In genomic region chr11:47342854-47343253, GRCh38 we compare ENCODE assay signal across 29 cellular contexts. TPM values are rescaled to one million over a fixed set of nuclear protein-coding genes. Genes with fewer than 3 reads are reported as not detected.
"Had no signal": no experiment of that assay in that cellular context is flagged by ENCODE, and none has a peak within 500 bp of the region (broad histone marks: within the 10 kb centered on the region; RNA-seq: fewer than 3 reads in every experiment).

No MANE protein-coding gene starts in this region.

- H3K4me3 Mint-ChIP-seq: activated CD4-positive, alpha-beta T cell treated with anti-CD3 and anti-CD28 coated beads, Interleukin-2, amount 10 ng/mL, durations not matched to agents 24 days and 14 days; activated CD8-positive, alpha-beta T cell treated with anti-CD3 and anti-CD28 coated beads for 36 hours; activated naive CD8-positive, alpha-beta T cell treated with anti-CD3 and anti-CD28 coated beads for 36 hours; activated T-cell treated with anti-CD3 and anti-CD28 coated beads, Interleukin-2, amount 50 U/mL, for 72 hours; activated T-helper 17 cell treated with anti-CD3 and anti-CD28 coated beads, Interleukin-2, amount 50 U/mL, for 72 hours had no signal

- DNase-seq: activated CD4-positive, alpha-beta T cell treated with anti-CD3 and anti-CD28 coated beads, Interleukin-2, amount 10 ng/mL, durations not matched to agents 24 days and 14 days; activated CD4-positive, alpha-beta T cell treated with anti-CD3 and anti-CD28 coated beads, Interleukin-2, amount 50 U/mL, for 4 hours; activated CD8-positive, alpha-beta T cell treated with anti-CD3 and anti-CD28 coated beads for 36 hours; activated effector memory CD4-positive, alpha-beta T cell treated with anti-CD3 and anti-CD28 coated beads, Interleukin-2, amount 50 U/mL, for 16 hours; activated naive CD4-positive, alpha-beta T cell; activated naive CD4-positive, alpha-beta T cell treated with anti-CD3 and anti-CD28 coated beads, Interleukin-2, amount 50 U/mL, for 16 hours; activated naive CD8-positive, alpha-beta T cell treated with anti-CD3 and anti-CD28 coated beads for 36 hours; activated T-cell treated with anti-CD3 and anti-CD28 coated beads, Interleukin-2, amount 50 U/mL, for 1 hour; activated T-cell treated with anti-CD3 and anti-CD28 coated beads, Interleukin-2, amount 50 U/mL, for 72 hours; amniotic stem cell; brain microvascular endothelial cell; NCI-H1092 treated with DMSO at 0.1 percent for 48 hours; NCI-H1417; NCI-H1930; NCI-H2081 treated with DMSO at 0.1 percent for 48 hours; NCI-H226; NCI-H524 treated with DMSO at 0.1 percent for 48 hours; SJCRH30; T1000 had no signal

- H3K27ac ChIP-seq: brain microvascular endothelial cell, SJCRH30, SK-N-MC had no signal

- H3K27ac Mint-ChIP-seq: activated CD4-positive, alpha-beta T cell treated with anti-CD3 and anti-CD28 coated beads, Interleukin-2, amount 10 ng/mL, durations not matched to agents 24 days and 14 days; activated CD8-positive, alpha-beta T cell treated with anti-CD3 and anti-CD28 coated beads for 36 hours; activated naive CD8-positive, alpha-beta T cell treated with anti-CD3 and anti-CD28 coated beads for 36 hours; activated T-cell treated with anti-CD3 and anti-CD28 coated beads, Interleukin-2, amount 50 U/mL, for 72 hours; activated T-helper 17 cell treated with anti-CD3 and anti-CD28 coated beads, Interleukin-2, amount 50 U/mL, for 72 hours had no signal

- H3K4me3 ChIP-seq: K562, SJCRH30, SK-N-MC had no signal

- H3K36me3 Mint-ChIP-seq: activated naive CD8-positive, alpha-beta T cell treated with anti-CD3 and anti-CD28 coated beads for 36 hours had no signal

- H3K27me3 Mint-ChIP-seq: activated CD4-positive, alpha-beta T cell treated with anti-CD3 and anti-CD28 coated beads, Interleukin-2, amount 10 ng/mL, durations not matched to agents 24 days and 14 days; activated CD8-positive, alpha-beta T cell treated with anti-CD3 and anti-CD28 coated beads for 36 hours; activated naive CD8-positive, alpha-beta T cell treated with anti-CD3 and anti-CD28 coated beads for 36 hours; activated T-helper 17 cell treated with anti-CD3 and anti-CD28 coated beads, Interleukin-2, amount 50 U/mL, for 72 hours had no signal

- H3K9me3 ChIP-seq: SJCRH30 had no signal

- H3K4me1 ChIP-seq: SJCRH30 had no signal

- FAIRE-seq: K562 had no signal

- ATAC-seq: activated CD8-positive, alpha-beta T cell treated with anti-CD3 and anti-CD28 coated beads for 36 hours; activated T-cell treated with anti-CD3 and anti-CD28 coated beads, Interleukin-2, amount 50 U/mL, for 72 hours; activated T-helper 17 cell treated with anti-CD3 and anti-CD28 coated beads, Interleukin-2, amount 50 U/mL, for 72 hours; K562; Panc1 had no signal

- H3K36me3 ChIP-seq: brain microvascular endothelial cell, SJCRH30 had no signal

- H3K9me3 Mint-ChIP-seq: activated CD4-positive, alpha-beta T cell treated with anti-CD3 and anti-CD28 coated beads, Interleukin-2, amount 10 ng/mL, durations not matched to agents 24 days and 14 days; activated CD8-positive, alpha-beta T cell treated with anti-CD3 and anti-CD28 coated beads for 36 hours; activated naive CD8-positive, alpha-beta T cell treated with anti-CD3 and anti-CD28 coated beads for 36 hours; activated T-cell treated with anti-CD3 and anti-CD28 coated beads, Interleukin-2, amount 50 U/mL, for 72 hours; activated T-helper 17 cell treated with anti-CD3 and anti-CD28 coated beads, Interleukin-2, amount 50 U/mL, for 72 hours had no signal

- H3K4me1 Mint-ChIP-seq: activated CD4-positive, alpha-beta T cell treated with anti-CD3 and anti-CD28 coated beads, Interleukin-2, amount 10 ng/mL, durations not matched to agents 24 days and 14 days; activated naive CD8-positive, alpha-beta T cell treated with anti-CD3 and anti-CD28 coated beads for 36 hours had no signal

RNA-seq across cellular contexts. Expression of gene MYBPC3, which starts 9.6 kb away (rescaled TPM):
- total RNA-seq: activated CD4-positive, alpha-beta T cell treated with anti-CD3 and anti-CD28 coated beads, Interleukin-2, amount 10 ng/mL, durations not matched to agents 24 days and 14 days; activated CD8-positive, alpha-beta memory T cell treated with anti-CD3 and anti-CD28 coated beads for 36 hours; activated CD8-positive, alpha-beta T cell treated with anti-CD3 and anti-CD28 coated beads for 36 hours; activated naive CD8-positive, alpha-beta T cell treated with anti-CD3 and anti-CD28 coated beads for 36 hours; activated T-cell treated with anti-CD3 and anti-CD28 coated beads, Interleukin-2, amount 50 U/mL, for 72 hours; activated T-helper 17 cell treated with anti-CD3 and anti-CD28 coated beads, Interleukin-2, amount 50 U/mL, for 72 hours; K562; M059J; RPMI7951; SJCRH30; T-helper 1 cell treated with Interleukin-12 subunit alpha and Interleukin-12 subunit beta and Interleukin-4 antibody, amounts not matched to agents 30 ng/mL and 1 ng/mL, for 36 hours; T-helper 2 cell treated with Interferon-gamma antibody and Interleukin-4, amounts not matched to agents 100 ng/mL and 5 ng/mL, for 36 hours had no signal

RNA-seq across cellular contexts. Expression of gene SPI1, which starts 35.5 kb away (rescaled TPM):
- total RNA-seq: activated CD4-positive, alpha-beta T cell treated with anti-CD3 and anti-CD28 coated beads, Interleukin-2, amount 10 ng/mL, durations not matched to agents 24 days and 14 days; activated CD8-positive, alpha-beta memory T cell treated with anti-CD3 and anti-CD28 coated beads for 36 hours; M059J; NCI-H460; RPMI7951; SJCRH30; T-helper 1 cell treated with Interleukin-12 subunit alpha and Interleukin-12 subunit beta and Interleukin-4 antibody, amounts not matched to agents 30 ng/mL and 1 ng/mL, for 36 hours; T-helper 2 cell treated with Interferon-gamma antibody and Interleukin-4, amounts not matched to agents 100 ng/mL and 5 ng/mL, for 36 hours had no signal
